In the genomic region with DNA sequence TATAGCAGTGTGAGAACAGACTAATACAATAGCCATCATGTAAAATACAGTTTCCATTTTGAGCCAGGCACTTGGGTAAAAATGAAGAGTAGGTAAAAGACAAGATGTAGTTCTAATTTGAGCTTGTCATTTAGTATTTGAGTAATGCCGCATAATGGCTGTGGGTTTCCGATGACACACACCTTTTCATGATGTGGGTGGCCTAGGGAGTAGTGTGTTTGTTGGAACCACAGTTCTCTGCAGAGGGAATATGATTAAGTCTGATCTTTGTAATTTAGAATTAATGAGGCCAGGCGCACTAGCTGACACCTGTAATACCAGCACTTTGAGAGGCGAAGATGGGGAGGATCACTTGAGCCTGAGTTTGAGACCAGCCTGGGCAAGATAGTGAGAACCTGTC, we compare ENCODE assay signal across 17 cellular contexts.
A peak's percentile ranks its signal among the peaks of the same experiment; 100 is the strongest.
DNase-seq lines count a peak whose midpoint lies in the region; ATAC-seq and TF ChIP-seq lines count a peak whose summit lies in the region.
"Had no signal": no experiment of that assay in that cellular context is flagged by ENCODE, and none has a peak within 500 bp of the region (broad histone marks: within the 10 kb centered on the region; RNA-seq: fewer than 3 reads in every experiment).

No MANE protein-coding gene starts in this region.

- no peak for TF ChIP-seq CTCF in activated CD8-positive, alpha-beta T cell treated with anti-CD3 and anti-CD28 coated beads for 36 hours (IDR thresholded peaks at IDR 0.05)
- TF ChIP-seq CTCF in adrenal gland (IDR thresholded peaks at IDR 0.05) = no peak

- TF ChIP-seq POLR2A in adrenal gland (IDR thresholded peaks at IDR 0.05) = no peak

- peak; percentile 56 for ATAC-seq in activated CD8-positive, alpha-beta T cell treated with anti-CD3 and anti-CD28 coated beads for 36 hours
- no peak for ATAC-seq in activated CD8-positive, alpha-beta T cell treated with anti-CD3 and anti-CD28 coated beads, Interleukin-2, amount 10 ng/mL, durations not matched to agents 7 days and 5 days
- ATAC-seq in esophagus mucosa = peak; percentile 61

- no peaks in the 10 kb centered on the region for H3K9me3 ChIP-seq in adrenal gland (replicated peaks in 1 of 3)
- H3K9me3 ChIP-seq: right lobe of liver, testis had no signal

- DNase-seq in activated CD8-positive, alpha-beta T cell treated with anti-CD3 and anti-CD28 coated beads for 36 hours = peak; percentile 49
- DNase-seq in activated CD8-positive, alpha-beta T cell treated with anti-CD3 and anti-CD28 coated beads, Interleukin-2, amount 10 ng/mL, durations not matched to agents 7 days and 5 days = no peak
- peak; percentile 5 for DNase-seq in T-helper 2 cell treated with Interferon-gamma antibody and Interleukin-4, amounts not matched to agents 5 μg/mL and 100 μg/mL, for 36 hours (ENCODE audit: low spot score)
- DNase-seq in stimulated activated CD4-positive, alpha-beta T cell treated with anti-CD3 and anti-CD28 coated beads, TNF-alpha, amount 100 ng/mL, for 24 hours (ENCODE audit: low read depth in 3 of 3) = peak; percentile 7 to 22 (median 19)
- DNase-seq in adrenal gland (no peak), GOT3 (lab: John Stamatoyannopoulos, UW) (no peak), posterior vena cava (ENCODE audit: low spot score) (no peak)
- DNase-seq: amygdala, cortex of kidney, NCI-H1930, NCI-H748 treated with DMSO at 0.1 percent for 48 hours, nephron progenitor cell, right lobe of liver, RPMI8226, testis had no signal

- H3K9me3 Mint-ChIP-seq in activated CD8-positive, alpha-beta T cell treated with anti-CD3 and anti-CD28 coated beads for 36 hours = peaks cover 5% of the 10 kb centered on the region
- no peaks in the 10 kb centered on the region for H3K9me3 Mint-ChIP-seq in activated CD8-positive, alpha-beta T cell treated with anti-CD3 and anti-CD28 coated beads, Interleukin-2, amount 10 ng/mL, durations not matched to agents 7 days and 5 days (ENCODE audit: insufficient read depth)
- H3K9me3 Mint-ChIP-seq in T-helper 2 cell treated with Interferon-gamma antibody and Interleukin-4, amounts not matched to agents 5 μg/mL and 100 μg/mL, for 36 hours = peaks cover 5% of the 10 kb centered on the region

- POLR2A ChIA-PET in activated CD8-positive, alpha-beta T cell treated with anti-CD3 and anti-CD28 coated beads for 36 hours (lab: Charles Lee) = no interaction called here
- POLR2A ChIA-PET in activated CD8-positive, alpha-beta T cell treated with anti-CD3 and anti-CD28 coated beads, Interleukin-2, amount 10 ng/mL, durations not matched to agents 7 days and 5 days (lab: Charles Lee) = no interaction called here

- H3K4me3 Mint-ChIP-seq in activated CD8-positive, alpha-beta T cell treated with anti-CD3 and anti-CD28 coated beads for 36 hours = no peak overlapping the region
- H3K4me3 Mint-ChIP-seq in activated CD8-positive, alpha-beta T cell treated with anti-CD3 and anti-CD28 coated beads, Interleukin-2, amount 10 ng/mL, durations not matched to agents 7 days and 5 days = no peak overlapping the region
- no peak overlapping the region for H3K4me3 Mint-ChIP-seq in T-helper 2 cell treated with Interferon-gamma antibody and Interleukin-4, amounts not matched to agents 5 μg/mL and 100 μg/mL, for 36 hours
- H3K4me3 Mint-ChIP-seq: nephron progenitor cell had no signal

- H3K27ac ChIP-seq in adrenal gland = no peak overlapping the region
- H3K27ac ChIP-seq: right lobe of liver, testis had no signal

- intact Hi-C loops in activated CD8-positive, alpha-beta T cell treated with anti-CD3 and anti-CD28 coated beads for 36 hours (cut with micrococcal nuclease) = no loop called here
- intact Hi-C loops in adrenal gland (cut with DNase I) = no loop called here
- intact Hi-C loops in posterior vena cava (cut with DNase I) = no loop called here

- H3K27me3 Mint-ChIP-seq in activated CD8-positive, alpha-beta T cell treated with anti-CD3 and anti-CD28 coated beads for 36 hours = no peaks in the 10 kb centered on the region
- no peaks in the 10 kb centered on the region for H3K27me3 Mint-ChIP-seq in activated CD8-positive, alpha-beta T cell treated with anti-CD3 and anti-CD28 coated beads, Interleukin-2, amount 10 ng/mL, durations not matched to agents 7 days and 5 days (ENCODE audit: low read depth)
- no peaks in the 10 kb centered on the region for H3K27me3 Mint-ChIP-seq in T-helper 2 cell treated with Interferon-gamma antibody and Interleukin-4, amounts not matched to agents 5 μg/mL and 100 μg/mL, for 36 hours (ENCODE audit: low read depth)

- H3K4me3 ChIP-seq in adrenal gland = no peak overlapping the region
- H3K4me3 ChIP-seq: lung, right lobe of liver, testis had no signal

- H3K36me3 ChIP-seq in adrenal gland (replicated peaks in 1 of 2) = no peaks in the 10 kb centered on the region
- H3K36me3 ChIP-seq: right lobe of liver had no signal

- peaks cover 30% of the 10 kb centered on the region for H3K4me1 Mint-ChIP-seq in activated CD8-positive, alpha-beta T cell treated with anti-CD3 and anti-CD28 coated beads for 36 hours (ENCODE audit: low read depth)
- H3K4me1 Mint-ChIP-seq in activated CD8-positive, alpha-beta T cell treated with anti-CD3 and anti-CD28 coated beads, Interleukin-2, amount 10 ng/mL, durations not matched to agents 7 days and 5 days (ENCODE audit: low read depth) = peaks cover 9% of the 10 kb centered on the region
- H3K4me1 Mint-ChIP-seq in T-helper 2 cell treated with Interferon-gamma antibody and Interleukin-4, amounts not matched to agents 5 μg/mL and 100 μg/mL, for 36 hours (ENCODE audit: low read depth) = peaks cover 2% of the 10 kb centered on the region

- H3K27me3 ChIP-seq in adrenal gland = no peaks in the 10 kb centered on the region
- H3K27me3 ChIP-seq: right lobe of liver, testis had no signal

- peaks cover 0 to 15% of the 10 kb centered on the region in 2 donors for H3K4me1 ChIP-seq in adrenal gland (replicated peaks in 1 of 2)
- H3K4me1 ChIP-seq: right lobe of liver had no signal

- H3K27ac Mint-ChIP-seq in activated CD8-positive, alpha-beta T cell treated with anti-CD3 and anti-CD28 coated beads for 36 hours = no peak overlapping the region
- no peak overlapping the region for H3K27ac Mint-ChIP-seq in activated CD8-positive, alpha-beta T cell treated with anti-CD3 and anti-CD28 coated beads, Interleukin-2, amount 10 ng/mL, durations not matched to agents 7 days and 5 days
- no peak overlapping the region for H3K27ac Mint-ChIP-seq in T-helper 2 cell treated with Interferon-gamma antibody and Interleukin-4, amounts not matched to agents 5 μg/mL and 100 μg/mL, for 36 hours
- H3K27ac Mint-ChIP-seq: nephron progenitor cell had no signal

- 96 to 98% (median 97%) methylated on average over 4 of the region's 4 CpGs for WGBS in adrenal gland, 4 donors

- CTCF ChIA-PET in activated CD8-positive, alpha-beta T cell treated with anti-CD3 and anti-CD28 coated beads for 36 hours (lab: Charles Lee) = interaction anchor here (1.4 kb wide), 2 partner anchors 16 to 129 kb away, joined by 3 read pairs; no protein-coding TSS in a partner anchor
- CTCF ChIA-PET in activated CD8-positive, alpha-beta T cell treated with anti-CD3 and anti-CD28 coated beads, Interleukin-2, amount 10 ng/mL, durations not matched to agents 7 days and 5 days (lab: Charles Lee) = no interaction called here

- H3K36me3 Mint-ChIP-seq in activated CD8-positive, alpha-beta T cell treated with anti-CD3 and anti-CD28 coated beads for 36 hours (ENCODE audit: low read depth) = peaks cover 3% of the 10 kb centered on the region
- peaks cover 11% of the 10 kb centered on the region for H3K36me3 Mint-ChIP-seq in activated CD8-positive, alpha-beta T cell treated with anti-CD3 and anti-CD28 coated beads, Interleukin-2, amount 10 ng/mL, durations not matched to agents 7 days and 5 days (ENCODE audit: low read depth)
- peaks cover 7% of the 10 kb centered on the region for H3K36me3 Mint-ChIP-seq in T-helper 2 cell treated with Interferon-gamma antibody and Interleukin-4, amounts not matched to agents 5 μg/mL and 100 μg/mL, for 36 hours (ENCODE audit: low read depth)

Comparison
In these comparisons a context has a peak if more than half of its experiments do, and no peak if none do; other contexts are left out.
1. DNase-seq: peak in activated CD8-positive, alpha-beta T cell treated with anti-CD3 and anti-CD28 coated beads for 36 hours (single experiment), T-helper 2 cell treated with Interferon-gamma antibody and Interleukin-4, amounts not matched to agents 5 μg/mL and 100 μg/mL, for 36 hours (single experiment) and stimulated activated CD4-positive, alpha-beta T cell treated with anti-CD3 and anti-CD28 coated beads, TNF-alpha, amount 100 ng/mL, for 24 hours (3 of 3); none in activated CD8-positive, alpha-beta T cell treated with anti-CD3 and anti-CD28 coated beads, Interleukin-2, amount 10 ng/mL, durations not matched to agents 7 days and 5 days (single experiment), adrenal gland (0 of 7), GOT3 (single experiment) and posterior vena cava (single experiment).